1 cellular context compared by ENCODE assay signal in the genomic region with DNA sequence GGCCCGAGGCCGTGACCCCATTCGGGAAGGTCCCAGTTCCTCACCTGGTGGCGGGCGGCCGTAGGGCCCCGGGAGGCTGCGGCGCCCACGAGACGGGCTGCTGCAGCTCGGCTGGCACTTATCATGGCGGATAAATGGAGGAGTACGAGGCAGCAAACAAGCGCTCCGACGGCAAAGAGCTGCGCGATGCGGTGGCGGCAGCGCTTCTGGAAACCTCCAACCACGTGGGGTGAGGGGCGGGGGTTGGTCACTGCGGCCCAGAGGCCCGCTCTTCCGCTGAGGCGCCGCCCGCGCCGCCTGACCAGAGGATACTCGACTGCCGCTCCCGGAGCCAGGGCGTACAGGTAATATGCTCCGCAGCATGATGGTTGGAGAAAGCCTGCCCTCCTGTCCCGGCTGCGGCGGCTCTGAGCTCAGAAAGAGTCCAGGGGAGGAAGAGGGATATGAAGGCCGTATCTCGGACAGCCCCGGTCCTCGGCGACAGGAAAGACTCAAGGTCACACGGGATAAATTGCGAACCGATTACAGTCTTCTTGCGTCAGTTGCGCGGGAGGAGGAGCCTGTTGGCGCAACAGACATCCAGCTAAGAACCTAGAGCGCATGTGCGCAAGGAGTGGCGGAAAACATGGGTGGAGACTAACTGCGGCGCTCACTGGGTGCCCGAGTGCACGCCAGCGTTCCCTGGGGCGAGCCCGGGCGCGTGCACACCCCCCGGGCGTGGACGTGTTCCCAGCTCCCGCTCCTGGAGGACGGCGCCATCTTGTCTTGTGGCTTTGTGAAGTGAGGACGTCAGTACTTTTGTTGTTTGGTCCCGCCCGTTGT.
TF ChIP-seq lines count a peak whose summit lies in the region.

A gene (minus strand): TSS at position 208 of the 822 bp plus-strand sequence. CDS start 83 bp downstream, at position 125.

TF ChIP-seq in HepG2, 621 proteins besides CTCF, POLR2A, EP300 and RAD21 (continued from another document and continues in another):
- TF ChIP-seq, protein P1, sequence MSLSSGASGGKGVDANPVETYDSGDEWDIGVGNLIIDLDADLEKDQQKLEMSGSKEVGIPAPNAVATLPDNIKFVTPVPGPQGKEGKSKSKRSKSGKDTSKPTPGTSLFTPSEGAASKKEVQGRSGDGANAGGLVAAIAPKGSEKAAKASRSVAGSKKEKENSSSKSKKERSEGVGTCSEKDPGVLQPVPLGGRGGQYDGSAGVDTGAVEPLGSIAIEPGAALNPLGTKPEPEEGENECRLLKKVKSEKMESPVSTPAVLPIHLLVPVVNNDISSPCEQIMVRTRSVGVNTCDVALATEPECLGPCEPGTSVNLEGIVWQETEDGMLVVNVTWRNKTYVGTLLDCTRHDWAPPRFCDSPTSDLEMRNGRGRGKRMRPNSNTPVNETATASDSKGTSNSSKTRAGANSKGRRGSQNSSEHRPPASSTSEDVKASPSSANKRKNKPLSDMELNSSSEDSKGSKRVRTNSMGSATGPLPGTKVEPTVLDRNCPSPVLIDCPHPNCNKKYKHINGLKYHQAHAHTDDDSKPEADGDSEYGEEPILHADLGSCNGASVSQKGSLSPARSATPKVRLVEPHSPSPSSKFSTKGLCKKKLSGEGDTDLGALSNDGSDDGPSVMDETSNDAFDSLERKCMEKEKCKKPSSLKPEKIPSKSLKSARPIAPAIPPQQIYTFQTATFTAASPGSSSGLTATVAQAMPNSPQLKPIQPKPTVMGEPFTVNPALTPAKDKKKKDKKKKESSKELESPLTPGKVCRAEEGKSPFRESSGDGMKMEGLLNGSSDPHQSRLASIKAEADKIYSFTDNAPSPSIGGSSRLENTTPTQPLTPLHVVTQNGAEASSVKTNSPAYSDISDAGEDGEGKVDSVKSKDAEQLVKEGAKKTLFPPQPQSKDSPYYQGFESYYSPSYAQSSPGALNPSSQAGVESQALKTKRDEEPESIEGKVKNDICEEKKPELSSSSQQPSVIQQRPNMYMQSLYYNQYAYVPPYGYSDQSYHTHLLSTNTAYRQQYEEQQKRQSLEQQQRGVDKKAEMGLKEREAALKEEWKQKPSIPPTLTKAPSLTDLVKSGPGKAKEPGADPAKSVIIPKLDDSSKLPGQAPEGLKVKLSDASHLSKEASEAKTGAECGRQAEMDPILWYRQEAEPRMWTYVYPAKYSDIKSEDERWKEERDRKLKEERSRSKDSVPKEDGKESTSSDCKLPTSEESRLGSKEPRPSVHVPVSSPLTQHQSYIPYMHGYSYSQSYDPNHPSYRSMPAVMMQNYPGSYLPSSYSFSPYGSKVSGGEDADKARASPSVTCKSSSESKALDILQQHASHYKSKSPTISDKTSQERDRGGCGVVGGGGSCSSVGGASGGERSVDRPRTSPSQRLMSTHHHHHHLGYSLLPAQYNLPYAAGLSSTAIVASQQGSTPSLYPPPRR (CRISPR knock-in tag; IDR thresholded peaks at IDR 0.05; ENCODE audit: borderline replicate concordance) = peak; percentile 4; the same call in 1 of the 2 replicates
- TF ChIP-seq, protein P2, sequence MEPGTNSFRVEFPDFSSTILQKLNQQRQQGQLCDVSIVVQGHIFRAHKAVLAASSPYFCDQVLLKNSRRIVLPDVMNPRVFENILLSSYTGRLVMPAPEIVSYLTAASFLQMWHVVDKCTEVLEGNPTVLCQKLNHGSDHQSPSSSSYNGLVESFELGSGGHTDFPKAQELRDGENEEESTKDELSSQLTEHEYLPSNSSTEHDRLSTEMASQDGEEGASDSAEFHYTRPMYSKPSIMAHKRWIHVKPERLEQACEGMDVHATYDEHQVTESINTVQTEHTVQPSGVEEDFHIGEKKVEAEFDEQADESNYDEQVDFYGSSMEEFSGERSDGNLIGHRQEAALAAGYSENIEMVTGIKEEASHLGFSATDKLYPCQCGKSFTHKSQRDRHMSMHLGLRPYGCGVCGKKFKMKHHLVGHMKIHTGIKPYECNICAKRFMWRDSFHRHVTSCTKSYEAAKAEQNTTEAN (CRISPR knock-in tag; conservative IDR thresholded peaks at IDR 0.05) = peak; percentile 85
- TF ChIP-seq NFE2 (CRISPR knock-in tag; IDR thresholded peaks at IDR 0.05) (no peak), KLF9 (CRISPR knock-in tag; IDR thresholded peaks at IDR 0.05; ENCODE audit: low read depth) (no peak; the same call in 1 of the 2 replicates), ZNF282 (IDR thresholded peaks at IDR 0.05; ENCODE audit: partially characterized antibody) (no peak), TEAD3 (CRISPR knock-in tag; optimal IDR thresholded peaks at IDR 0.05; ENCODE audit: borderline replicate concordance) (peak; percentile 26), GLI4 (CRISPR knock-in tag; IDR thresholded peaks at IDR 0.05; ENCODE audit: borderline replicate concordance) (peak; percentile 70; the same call in 1 of the 2 replicates), ZNF430 (CRISPR knock-in tag; IDR thresholded peaks at IDR 0.05) (peak; percentile 97), ZNF354B (CRISPR knock-in tag; IDR thresholded peaks at IDR 0.05) (no peak), NFIB (CRISPR knock-in tag; IDR thresholded peaks at IDR 0.05; ENCODE audit: borderline replicate concordance) (0 out of 2 replicates have a peak, but pooled peaks have one; percentile 22), ZNF773 (CRISPR knock-in tag; IDR thresholded peaks at IDR 0.05; ENCODE audit: borderline replicate concordance) (peak; percentile 93), POLR2G (IDR thresholded peaks at IDR 0.05; ENCODE audit: low read depth, low read length) (peak; percentile 90), FOXO1 (CRISPR knock-in tag; IDR thresholded peaks at IDR 0.05) (peak; percentile 33; the same call in 1 of the 2 replicates), NR2F1 (CRISPR knock-in tag; IDR thresholded peaks at IDR 0.05) (peak in 1 of 2 experiments; percentile 9; a peak in 1 of 4 replicates), RORA (CRISPR knock-in tag; IDR thresholded peaks at IDR 0.05) (no peak), ELF3 (CRISPR knock-in tag; IDR thresholded peaks at IDR 0.05) (peak; percentile 43; the same call in 1 of the 2 replicates), TCF7 (IDR thresholded peaks at IDR 0.05; ENCODE audit: low read depth) (no peak), ZNF382 (CRISPR knock-in tag; IDR thresholded peaks at IDR 0.05; ENCODE audit: borderline replicate concordance) (no peak), NR2C2 (CRISPR knock-in tag; IDR thresholded peaks at IDR 0.05; ENCODE audit: borderline replicate concordance) (peak; percentile 90), HOXA3 (CRISPR knock-in tag; IDR thresholded peaks at IDR 0.05) (peak; percentile 90), ZNF841 (CRISPR knock-in tag; IDR thresholded peaks at IDR 0.05; ENCODE audit: borderline replicate concordance) (peak; percentile 33; the same call in 1 of the 2 replicates), GATA4 (IDR thresholded peaks at IDR 0.05; ENCODE audit: borderline replicate concordance, low read depth) (peak; percentile 72; the same call in 1 of the 2 replicates), ZNF501 (CRISPR knock-in tag; IDR thresholded peaks at IDR 0.05) (peak; percentile 92), PHB2 (IDR thresholded peaks at IDR 0.05; ENCODE audit: partially characterized antibody) (no peak)
- TF ChIP-seq, protein P3, sequence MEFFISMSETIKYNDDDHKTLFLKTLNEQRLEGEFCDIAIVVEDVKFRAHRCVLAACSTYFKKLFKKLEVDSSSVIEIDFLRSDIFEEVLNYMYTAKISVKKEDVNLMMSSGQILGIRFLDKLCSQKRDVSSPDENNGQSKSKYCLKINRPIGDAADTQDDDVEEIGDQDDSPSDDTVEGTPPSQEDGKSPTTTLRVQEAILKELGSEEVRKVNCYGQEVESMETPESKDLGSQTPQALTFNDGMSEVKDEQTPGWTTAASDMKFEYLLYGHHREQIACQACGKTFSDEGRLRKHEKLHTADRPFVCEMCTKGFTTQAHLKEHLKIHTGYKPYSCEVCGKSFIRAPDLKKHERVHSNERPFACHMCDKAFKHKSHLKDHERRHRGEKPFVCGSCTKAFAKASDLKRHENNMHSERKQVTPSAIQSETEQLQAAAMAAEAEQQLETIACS (CRISPR knock-in tag; IDR thresholded peaks at IDR 0.05) = peak; percentile 91
- TF ChIP-seq, protein P4, sequence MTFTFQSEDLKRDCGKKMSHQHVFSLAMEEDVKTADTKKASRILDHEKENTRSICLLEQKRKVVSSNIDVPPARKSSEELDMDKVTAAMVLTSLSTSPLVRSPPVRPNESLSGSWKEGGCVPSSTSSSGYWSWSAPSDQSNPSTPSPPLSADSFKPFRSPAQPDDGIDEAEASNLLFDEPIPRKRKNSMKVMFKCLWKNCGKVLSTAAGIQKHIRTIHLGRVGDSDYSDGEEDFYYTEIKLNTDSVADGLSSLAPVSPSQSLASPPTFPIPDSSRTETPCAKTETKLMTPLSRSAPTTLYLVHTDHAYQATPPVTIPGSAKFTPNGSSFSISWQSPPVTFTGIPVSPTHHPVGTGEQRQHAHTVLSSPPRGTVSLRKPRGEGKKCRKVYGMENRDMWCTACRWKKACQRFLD (CRISPR knock-in tag; IDR thresholded peaks at IDR 0.05; ENCODE audit: borderline replicate concordance) = peak; percentile 89
- TF ChIP-seq, protein P5, sequence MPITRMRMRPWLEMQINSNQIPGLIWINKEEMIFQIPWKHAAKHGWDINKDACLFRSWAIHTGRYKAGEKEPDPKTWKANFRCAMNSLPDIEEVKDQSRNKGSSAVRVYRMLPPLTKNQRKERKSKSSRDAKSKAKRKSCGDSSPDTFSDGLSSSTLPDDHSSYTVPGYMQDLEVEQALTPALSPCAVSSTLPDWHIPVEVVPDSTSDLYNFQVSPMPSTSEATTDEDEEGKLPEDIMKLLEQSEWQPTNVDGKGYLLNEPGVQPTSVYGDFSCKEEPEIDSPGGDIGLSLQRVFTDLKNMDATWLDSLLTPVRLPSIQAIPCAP (CRISPR knock-in tag; IDR thresholded peaks at IDR 0.05; ENCODE audit: low read depth) = no peak; the same call in 1 of the 2 replicates
- TF ChIP-seq, protein P6, sequence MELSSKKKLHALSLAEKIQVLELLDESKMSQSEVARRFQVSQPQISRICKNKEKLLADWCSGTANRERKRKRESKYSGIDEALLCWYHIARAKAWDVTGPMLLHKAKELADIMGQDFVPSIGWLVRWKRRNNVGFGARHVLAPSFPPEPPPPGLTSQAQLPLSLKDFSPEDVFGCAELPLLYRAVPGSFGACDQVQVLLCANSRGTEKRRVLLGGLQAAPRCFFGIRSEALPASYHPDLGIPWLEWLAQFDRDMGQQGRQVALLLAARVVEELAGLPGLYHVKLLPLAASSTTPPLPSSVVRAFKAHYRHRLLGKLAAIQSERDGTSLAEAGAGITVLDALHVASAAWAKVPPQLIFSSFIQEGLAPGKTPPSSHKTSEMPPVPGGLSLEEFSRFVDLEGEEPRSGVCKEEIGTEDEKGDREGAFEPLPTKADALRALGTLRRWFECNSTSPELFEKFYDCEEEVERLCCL (CRISPR knock-in tag; IDR thresholded peaks at IDR 0.05; ENCODE audit: borderline replicate concordance) = 0 out of 2 replicates have a peak, but pooled peaks have one; percentile 77
- TF ChIP-seq, protein P7, sequence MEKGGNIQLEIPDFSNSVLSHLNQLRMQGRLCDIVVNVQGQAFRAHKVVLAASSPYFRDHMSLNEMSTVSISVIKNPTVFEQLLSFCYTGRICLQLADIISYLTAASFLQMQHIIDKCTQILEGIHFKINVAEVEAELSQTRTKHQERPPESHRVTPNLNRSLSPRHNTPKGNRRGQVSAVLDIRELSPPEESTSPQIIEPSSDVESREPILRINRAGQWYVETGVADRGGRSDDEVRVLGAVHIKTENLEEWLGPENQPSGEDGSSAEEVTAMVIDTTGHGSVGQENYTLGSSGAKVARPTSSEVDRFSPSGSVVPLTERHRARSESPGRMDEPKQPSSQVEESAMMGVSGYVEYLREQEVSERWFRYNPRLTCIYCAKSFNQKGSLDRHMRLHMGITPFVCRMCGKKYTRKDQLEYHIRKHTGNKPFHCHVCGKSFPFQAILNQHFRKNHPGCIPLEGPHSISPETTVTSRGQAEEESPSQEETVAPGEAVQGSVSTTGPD (CRISPR knock-in tag; IDR thresholded peaks at IDR 0.05) = 0 out of 2 replicates have a peak, but pooled peaks have one; percentile 21
- TF ChIP-seq, protein P8, sequence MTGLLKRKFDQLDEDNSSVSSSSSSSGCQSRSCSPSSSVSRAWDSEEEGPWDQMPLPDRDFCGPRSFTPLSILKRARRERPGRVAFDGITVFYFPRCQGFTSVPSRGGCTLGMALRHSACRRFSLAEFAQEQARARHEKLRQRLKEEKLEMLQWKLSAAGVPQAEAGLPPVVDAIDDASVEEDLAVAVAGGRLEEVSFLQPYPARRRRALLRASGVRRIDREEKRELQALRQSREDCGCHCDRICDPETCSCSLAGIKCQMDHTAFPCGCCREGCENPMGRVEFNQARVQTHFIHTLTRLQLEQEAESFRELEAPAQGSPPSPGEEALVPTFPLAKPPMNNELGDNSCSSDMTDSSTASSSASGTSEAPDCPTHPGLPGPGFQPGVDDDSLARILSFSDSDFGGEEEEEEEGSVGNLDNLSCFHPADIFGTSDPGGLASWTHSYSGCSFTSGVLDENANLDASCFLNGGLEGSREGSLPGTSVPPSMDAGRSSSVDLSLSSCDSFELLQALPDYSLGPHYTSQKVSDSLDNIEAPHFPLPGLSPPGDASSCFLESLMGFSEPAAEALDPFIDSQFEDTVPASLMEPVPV (CRISPR knock-in tag; IDR thresholded peaks at IDR 0.05) = peak; percentile 71
- TF ChIP-seq, protein P9, sequence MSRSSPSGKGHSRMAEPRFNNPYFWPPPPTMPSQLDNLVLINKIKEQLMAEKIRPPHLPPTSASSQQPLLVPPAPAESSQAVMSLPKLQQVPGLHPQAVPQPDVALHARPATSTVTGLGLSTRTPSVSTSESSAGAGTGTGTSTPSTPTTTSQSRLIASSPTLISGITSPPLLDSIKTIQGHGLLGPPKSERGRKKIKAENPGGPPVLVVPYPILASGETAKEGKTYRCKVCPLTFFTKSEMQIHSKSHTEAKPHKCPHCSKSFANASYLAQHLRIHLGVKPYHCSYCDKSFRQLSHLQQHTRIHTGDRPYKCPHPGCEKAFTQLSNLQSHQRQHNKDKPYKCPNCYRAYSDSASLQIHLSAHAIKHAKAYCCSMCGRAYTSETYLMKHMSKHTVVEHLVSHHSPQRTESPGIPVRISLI (CRISPR knock-in tag; IDR thresholded peaks at IDR 0.05; ENCODE audit: borderline replicate concordance) = peak; percentile 52; the same call in 1 of the 2 replicates
- TF ChIP-seq, protein P10, sequence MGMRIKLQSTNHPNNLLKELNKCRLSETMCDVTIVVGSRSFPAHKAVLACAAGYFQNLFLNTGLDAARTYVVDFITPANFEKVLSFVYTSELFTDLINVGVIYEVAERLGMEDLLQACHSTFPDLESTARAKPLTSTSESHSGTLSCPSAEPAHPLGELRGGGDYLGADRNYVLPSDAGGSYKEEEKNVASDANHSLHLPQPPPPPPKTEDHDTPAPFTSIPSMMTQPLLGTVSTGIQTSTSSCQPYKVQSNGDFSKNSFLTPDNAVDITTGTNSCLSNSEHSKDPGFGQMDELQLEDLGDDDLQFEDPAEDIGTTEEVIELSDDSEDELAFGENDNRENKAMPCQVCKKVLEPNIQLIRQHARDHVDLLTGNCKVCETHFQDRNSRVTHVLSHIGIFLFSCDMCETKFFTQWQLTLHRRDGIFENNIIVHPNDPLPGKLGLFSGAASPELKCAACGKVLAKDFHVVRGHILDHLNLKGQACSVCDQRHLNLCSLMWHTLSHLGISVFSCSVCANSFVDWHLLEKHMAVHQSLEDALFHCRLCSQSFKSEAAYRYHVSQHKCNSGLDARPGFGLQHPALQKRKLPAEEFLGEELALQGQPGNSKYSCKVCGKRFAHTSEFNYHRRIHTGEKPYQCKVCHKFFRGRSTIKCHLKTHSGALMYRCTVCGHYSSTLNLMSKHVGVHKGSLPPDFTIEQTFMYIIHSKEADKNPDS (CRISPR knock-in tag; IDR thresholded peaks at IDR 0.05) = peak; percentile 93
- TF ChIP-seq, protein P11, sequence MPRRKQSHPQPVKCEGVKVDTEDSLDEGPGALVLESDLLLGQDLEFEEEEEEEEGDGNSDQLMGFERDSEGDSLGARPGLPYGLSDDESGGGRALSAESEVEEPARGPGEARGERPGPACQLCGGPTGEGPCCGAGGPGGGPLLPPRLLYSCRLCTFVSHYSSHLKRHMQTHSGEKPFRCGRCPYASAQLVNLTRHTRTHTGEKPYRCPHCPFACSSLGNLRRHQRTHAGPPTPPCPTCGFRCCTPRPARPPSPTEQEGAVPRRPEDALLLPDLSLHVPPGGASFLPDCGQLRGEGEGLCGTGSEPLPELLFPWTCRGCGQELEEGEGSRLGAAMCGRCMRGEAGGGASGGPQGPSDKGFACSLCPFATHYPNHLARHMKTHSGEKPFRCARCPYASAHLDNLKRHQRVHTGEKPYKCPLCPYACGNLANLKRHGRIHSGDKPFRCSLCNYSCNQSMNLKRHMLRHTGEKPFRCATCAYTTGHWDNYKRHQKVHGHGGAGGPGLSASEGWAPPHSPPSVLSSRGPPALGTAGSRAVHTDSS (CRISPR knock-in tag; conservative IDR thresholded peaks at IDR 0.05) = no peak
